In genomic region chr10:80211786-80212185, GRCh38 we compare ENCODE assay signal across 21 cellular contexts.
"Had no signal": no experiment of that assay in that cellular context is flagged by ENCODE, and none has a peak within 500 bp of the region (broad histone marks: within the 10 kb centered on the region; RNA-seq: fewer than 3 reads in every experiment).

No MANE protein-coding gene starts in this region.

- H3K36me3 ChIP-seq: esophagus muscularis mucosa, gastrocnemius medialis, heart right ventricle, neural progenitor cell, ovary, right atrium auricular region, sigmoid colon, upper lobe of left lung, uterus had no signal

- H2AFZ ChIP-seq: neural progenitor cell had no signal

- H3K4me1 ChIP-seq: neural progenitor cell had no signal

- H3K4me2 ChIP-seq: neural progenitor cell had no signal

- H3K9me3 ChIP-seq: esophagus muscularis mucosa, gastrocnemius medialis, ovary, right atrium auricular region, sigmoid colon, upper lobe of left lung, uterus had no signal

- H3K36me3 Mint-ChIP-seq: natural killer cell treated with Interleukin-12 subunit alpha and Interleukin-12 subunit beta and Interleukin-15 and Interleukin-18, amount 100 ng/mL, for 72 hours; neural progenitor cell had no signal

- DNase-seq: effector memory CD8-positive, alpha-beta T cell; gastrocnemius medialis; heart right ventricle; hypothalamus; islet precursor cell; mammary epithelial cell; nucleus accumbens; ovary; sigmoid colon; stimulated activated CD4-positive, alpha-beta T cell treated with anti-CD3 and anti-CD28 coated beads, Interleukin-2, amount 100 ng/mL, for 24 hours; stimulated activated naive CD4-positive, alpha-beta T cell treated with Interleukin-2 at 50 U/mL for 16 hours; upper lobe of left lung; uterus had no signal

- H3K27me3 ChIP-seq: esophagus muscularis mucosa, gastrocnemius medialis, heart right ventricle, ovary, right atrium auricular region, sigmoid colon, upper lobe of left lung, uterus had no signal

- H3K27ac ChIP-seq: epithelial cell of prostate, esophagus muscularis mucosa, gastrocnemius medialis, heart right ventricle, neural progenitor cell, ovary, right atrium auricular region, sigmoid colon, skin epidermis, upper lobe of left lung, uterus had no signal

- H3K9me3 Mint-ChIP-seq: dendritic cell treated with granulocyte-macrophage colony-stimulating factor and Interleukin-4, amounts not matched to agents 40 ng/mL and 50 ng/mL, for 4 days; effector memory CD8-positive, alpha-beta T cell; natural killer cell treated with Interleukin-12 subunit alpha and Interleukin-12 subunit beta and Interleukin-15 and Interleukin-18, amount 100 ng/mL, for 72 hours had no signal

- ATAC-seq: effector memory CD8-positive, alpha-beta T cell; gastrocnemius medialis; heart right ventricle; left lobe of liver; natural killer cell treated with Interleukin-12 subunit alpha and Interleukin-12 subunit beta and Interleukin-15 and Interleukin-18, amount 100 ng/mL, for 72 hours had no signal

- H3K4me1 Mint-ChIP-seq: neural progenitor cell had no signal

- H3K27me3 Mint-ChIP-seq: effector memory CD8-positive, alpha-beta T cell had no signal

- H3K27ac Mint-ChIP-seq: dendritic cell treated with granulocyte-macrophage colony-stimulating factor and Interleukin-4, amounts not matched to agents 40 ng/mL and 50 ng/mL, for 4 days; effector memory CD8-positive, alpha-beta T cell; natural killer cell treated with Interleukin-12 subunit alpha and Interleukin-12 subunit beta and Interleukin-15 and Interleukin-18, amount 100 ng/mL, for 72 hours; neural progenitor cell had no signal

- H3K4me3 ChIP-seq: esophagus muscularis mucosa, gastrocnemius medialis, heart right ventricle, neural progenitor cell, ovary, right atrium auricular region, sigmoid colon, skin epidermis, upper lobe of left lung, uterus had no signal

- H3K9ac ChIP-seq: neural progenitor cell had no signal

- H3K4me3 Mint-ChIP-seq: dendritic cell treated with granulocyte-macrophage colony-stimulating factor and Interleukin-4, amounts not matched to agents 40 ng/mL and 50 ng/mL, for 4 days; effector memory CD8-positive, alpha-beta T cell; natural killer cell treated with Interleukin-12 subunit alpha and Interleukin-12 subunit beta and Interleukin-15 and Interleukin-18, amount 100 ng/mL, for 72 hours; neural progenitor cell had no signal
